19 cellular contexts compared by ENCODE assay signal in the genomic region with DNA sequence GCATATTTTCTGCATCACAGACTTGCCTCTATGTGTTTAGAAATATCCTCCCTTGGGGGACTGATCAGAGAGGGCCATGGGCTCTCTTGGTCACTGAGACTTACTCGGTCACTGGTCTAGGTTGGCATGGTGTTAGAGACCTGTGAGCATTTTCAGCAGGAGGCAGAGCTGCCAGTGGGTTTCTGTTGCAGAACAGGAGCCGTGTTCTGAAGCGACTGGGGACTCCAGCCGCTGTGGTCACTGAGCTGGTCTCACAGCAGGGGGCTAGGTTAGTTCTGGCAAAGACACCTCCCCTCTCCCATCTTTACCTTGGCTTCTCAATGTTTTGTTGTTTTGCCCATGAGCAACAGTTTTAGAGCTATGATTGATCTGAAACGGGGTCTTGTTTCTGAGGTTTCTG. TPM values are rescaled to one million over a fixed set of nuclear protein-coding genes. Genes with fewer than 3 reads are reported as not detected.
DNase-seq lines count a peak whose midpoint lies in the region; ATAC-seq and TF ChIP-seq lines count a peak whose summit lies in the region.
"Had no signal": no experiment of that assay in that cellular context is flagged by ENCODE, and none has a peak within 500 bp of the region (broad histone marks: within the 10 kb centered on the region; RNA-seq: fewer than 3 reads in every experiment).

No MANE protein-coding gene starts in this region.

- intact Hi-C loops in CD8-positive, alpha-beta T cell (cut with DNase I, micrococcal nuclease): no loop called here
- intact Hi-C loops in activated T-helper 2 cell treated with anti-CD3 and anti-CD28 coated beads, Interferon-gamma antibody, Interleukin-2, Interleukin-4, amounts not matched to agents 10 μg/mL and 5 μg/mL and 100 μg/mL, durations not matched to agents 14 hours and 24 hours and 36 hours (cut with micrococcal nuclease): no loop called here
- intact Hi-C loops in Caco-2 (cut with micrococcal nuclease; ENCODE audit: unreplicated experiment): no loop called here
- intact Hi-C loops in sciatic nerve (cut with DNase I): no loop called here

- peaks cover 27% of the 10 kb centered on the region for H3K36me3 Mint-ChIP-seq in CD8-positive, alpha-beta T cell
- H3K36me3 Mint-ChIP-seq in activated T-helper 2 cell treated with anti-CD3 and anti-CD28 coated beads, Interferon-gamma antibody, Interleukin-2, Interleukin-4, amounts not matched to agents 10 μg/mL and 5 μg/mL and 100 μg/mL, durations not matched to agents 14 hours and 24 hours and 36 hours (ENCODE audit: low read depth): peaks cover 34% of the 10 kb centered on the region
- H3K36me3 Mint-ChIP-seq in Caco-2 (ENCODE audit: insufficient read depth, unreplicated experiment): peaks cover 31% of the 10 kb centered on the region
- H3K36me3 Mint-ChIP-seq in stimulated activated memory B cell treated with anti-CD40 and anti-IgM and Interleukin-4, amounts not matched to agents 10 μg/mL and 1 μg/mL and 100 μg/mL, for 72 hours: peaks cover 33% of the 10 kb centered on the region

- no peak for TF ChIP-seq CTCF in CD8-positive, alpha-beta T cell (IDR thresholded peaks at IDR 0.05)
- TF ChIP-seq CTCF in Caco-2 (IDR thresholded peaks at IDR 0.05; ENCODE audit: insufficient read depth in 1 of 2, low read depth in 1 of 2, low read length in 1 of 2, severe bottlenecking in 1 of 2, unreplicated experiment in 1 of 2): no peak

- H3K27ac ChIP-seq in BLaER1 treated with 17β-estradiol and CSF1 and Interleukin-3, amounts not matched to agents 10 nM and 100 nM: peak overlapping the region in 10 of 11 experiments; percentile 7 to 76 (median 52); a peak in 17 of 22 replicates
- H3K27ac ChIP-seq in CD8-positive, alpha-beta T cell (ENCODE audit: low read depth, low read length): peak overlapping the region; percentile 11
- H3K27ac ChIP-seq: lower lobe of right lung, right atrium auricular region, thoracic aorta had no signal

- no peak overlapping the region for H3K4me3 ChIP-seq in BLaER1 treated with 17β-estradiol and CSF1 and Interleukin-3, amounts not matched to agents 10 nM and 100 nM
- H3K4me3 ChIP-seq in CD8-positive, alpha-beta T cell (ENCODE audit: low read depth, low read length): no peak overlapping the region
- no peak overlapping the region for H3K4me3 ChIP-seq in Caco-2 (ENCODE audit: low read depth, low read length)
- H3K4me3 ChIP-seq: lower lobe of right lung, right atrium auricular region, thoracic aorta had no signal

- H3K4me1 Mint-ChIP-seq in CD8-positive, alpha-beta T cell (ENCODE audit: low read depth): peaks cover 77% of the 10 kb centered on the region
- peaks cover 60% of the 10 kb centered on the region for H3K4me1 Mint-ChIP-seq in activated T-helper 2 cell treated with anti-CD3 and anti-CD28 coated beads, Interferon-gamma antibody, Interleukin-2, Interleukin-4, amounts not matched to agents 10 μg/mL and 5 μg/mL and 100 μg/mL, durations not matched to agents 14 hours and 24 hours and 36 hours (ENCODE audit: low read depth)
- peaks cover 6% of the 10 kb centered on the region for H3K4me1 Mint-ChIP-seq in Caco-2 (ENCODE audit: low read depth, unreplicated experiment)
- H3K4me1 Mint-ChIP-seq in stimulated activated memory B cell treated with anti-CD40 and anti-IgM and Interleukin-4, amounts not matched to agents 10 μg/mL and 1 μg/mL and 100 μg/mL, for 72 hours: peaks cover 51% of the 10 kb centered on the region

- no peaks in the 10 kb centered on the region for H3K27me3 ChIP-seq in BLaER1 treated with 17β-estradiol and CSF1 and Interleukin-3, amounts not matched to agents 10 nM and 100 nM
- H3K27me3 ChIP-seq in CD8-positive, alpha-beta T cell (ENCODE audit: insufficient read depth, low read length): no peaks in the 10 kb centered on the region
- no peaks in the 10 kb centered on the region for H3K27me3 ChIP-seq in Caco-2 (replicated peaks; ENCODE audit: control insufficient read depth, insufficient read depth, low read length)
- H3K27me3 ChIP-seq: right atrium auricular region had no signal

- peak overlapping the region; percentile 63 to 91 (median 82) for H3K4me2 ChIP-seq in BLaER1 treated with 17β-estradiol and CSF1 and Interleukin-3, amounts not matched to agents 10 nM and 100 nM

- no peak for ATAC-seq in CD8-positive, alpha-beta T cell
- ATAC-seq in stimulated activated memory B cell treated with anti-CD40 and anti-IgM and Interleukin-4, amounts not matched to agents 10 μg/mL and 1 μg/mL and 100 μg/mL, for 72 hours: no peak
- ATAC-seq in sciatic nerve: no peak
- ATAC-seq: lower lobe of right lung had no signal

- no peaks in the 10 kb centered on the region for H3K9me3 Mint-ChIP-seq in CD8-positive, alpha-beta T cell
- H3K9me3 Mint-ChIP-seq in activated T-helper 2 cell treated with anti-CD3 and anti-CD28 coated beads, Interferon-gamma antibody, Interleukin-2, Interleukin-4, amounts not matched to agents 10 μg/mL and 5 μg/mL and 100 μg/mL, durations not matched to agents 14 hours and 24 hours and 36 hours: no peaks in the 10 kb centered on the region
- H3K9me3 Mint-ChIP-seq in Caco-2 (ENCODE audit: unreplicated experiment): no peaks in the 10 kb centered on the region
- H3K9me3 Mint-ChIP-seq in stimulated activated memory B cell treated with anti-CD40 and anti-IgM and Interleukin-4, amounts not matched to agents 10 μg/mL and 1 μg/mL and 100 μg/mL, for 72 hours: no peaks in the 10 kb centered on the region

- peak overlapping the region; percentile 26 for H3K4me3 Mint-ChIP-seq in CD8-positive, alpha-beta T cell
- H3K4me3 Mint-ChIP-seq in activated T-helper 2 cell treated with anti-CD3 and anti-CD28 coated beads, Interferon-gamma antibody, Interleukin-2, Interleukin-4, amounts not matched to agents 10 μg/mL and 5 μg/mL and 100 μg/mL, durations not matched to agents 14 hours and 24 hours and 36 hours (ENCODE audit: low read depth): no peak overlapping the region
- no peak overlapping the region for H3K4me3 Mint-ChIP-seq in Caco-2 (ENCODE audit: unreplicated experiment)
- H3K4me3 Mint-ChIP-seq in stimulated activated memory B cell treated with anti-CD40 and anti-IgM and Interleukin-4, amounts not matched to agents 10 μg/mL and 1 μg/mL and 100 μg/mL, for 72 hours: no peak overlapping the region
- H3K4me3 Mint-ChIP-seq: B cell had no signal

- no peaks in the 10 kb centered on the region for H3K9me3 ChIP-seq in BLaER1 treated with 17β-estradiol and CSF1 and Interleukin-3, amounts not matched to agents 10 nM and 100 nM (replicated peaks in 1 of 11)
- no peaks in the 10 kb centered on the region for H3K9me3 ChIP-seq in CD8-positive, alpha-beta T cell (ENCODE audit: low read length)
- H3K9me3 ChIP-seq in Caco-2: no peaks in the 10 kb centered on the region
- H3K9me3 ChIP-seq: lower lobe of right lung, right atrium auricular region, thoracic aorta had no signal

- H3K36me3 ChIP-seq in BLaER1 treated with 17β-estradiol and CSF1 and Interleukin-3, amounts not matched to agents 10 nM and 100 nM: peaks cover 6 to 31% (median 17%) of the 10 kb centered on the region in 11 experiments; a peak in 18 of 22 replicates
- peaks cover 6% of the 10 kb centered on the region for H3K36me3 ChIP-seq in CD8-positive, alpha-beta T cell (ENCODE audit: insufficient read depth, low read length)
- H3K36me3 ChIP-seq in Caco-2 (ENCODE audit: control insufficient read depth, insufficient read depth, low read length): peaks cover 2% of the 10 kb centered on the region; the same call in 1 of the 2 replicates
- H3K36me3 ChIP-seq: right atrium auricular region had no signal

- CTCF ChIA-PET in CD8-positive, alpha-beta T cell (lab: Charles Lee): interaction anchor here (0.7 to 2.8 kb wide), 6 partner anchors 9 to 354 kb away, joined by 3 to 8 read pairs (median 4); no protein-coding TSS in a partner anchor
- CTCF ChIA-PET in Caco-2 (lab: Charles Lee): no interaction called here

- peaks cover 67 to 88% (median 78%) of the 10 kb centered on the region in 10 experiments for H3K4me1 ChIP-seq in BLaER1 treated with 17β-estradiol and CSF1 and Interleukin-3, amounts not matched to agents 10 nM and 100 nM
- peaks cover 48% of the 10 kb centered on the region for H3K4me1 ChIP-seq in CD8-positive, alpha-beta T cell (ENCODE audit: insufficient read depth, low read length)
- no peaks in the 10 kb centered on the region for H3K4me1 ChIP-seq in Caco-2

- no TSS peak for BruUV-seq in Caco-2 (replicated peaks; lab: Mats Ljungman, UMichigan)

- peak overlapping the region; percentile 92 for H3K27ac Mint-ChIP-seq in CD8-positive, alpha-beta T cell
- peak overlapping the region; percentile 91 for H3K27ac Mint-ChIP-seq in activated T-helper 2 cell treated with anti-CD3 and anti-CD28 coated beads, Interferon-gamma antibody, Interleukin-2, Interleukin-4, amounts not matched to agents 10 μg/mL and 5 μg/mL and 100 μg/mL, durations not matched to agents 14 hours and 24 hours and 36 hours
- no peak overlapping the region for H3K27ac Mint-ChIP-seq in Caco-2 (ENCODE audit: unreplicated experiment)
- no peak overlapping the region for H3K27ac Mint-ChIP-seq in stimulated activated memory B cell treated with anti-CD40 and anti-IgM and Interleukin-4, amounts not matched to agents 10 μg/mL and 1 μg/mL and 100 μg/mL, for 72 hours
- H3K27ac Mint-ChIP-seq: B cell had no signal

- DNase-seq in CD8-positive, alpha-beta T cell: no peak
- no peak for DNase-seq in activated T-helper 2 cell treated with anti-CD3 and anti-CD28 coated beads, Interferon-gamma antibody, Interleukin-2, Interleukin-4, amounts not matched to agents 10 μg/mL and 5 μg/mL and 100 μg/mL, durations not matched to agents 14 hours and 24 hours and 36 hours (ENCODE audit: low spot score)
- DNase-seq in islet precursor cell (peak; percentile 31), Caco-2 (no peak), D341Med (ENCODE audit: low spot score) (no peak), sciatic nerve (ENCODE audit: low spot score) (no peak)
- DNase-seq: activated naive CD4-positive, alpha-beta T cell; DMS79 treated with DMSO at 0.1 percent for 48 hours; foreskin fibroblast; KG1; lower lobe of right lung; NCI-H2171 treated with DMSO at 0.1 percent for 48 hours; RPMI8226; stimulated activated CD4-positive, alpha-beta T cell treated with anti-CD3 and anti-CD28 coated beads, Interleukin-1b, Interleukin-23, amount 100 ng/mL, for 48 hours had no signal

- peak overlapping the region in 9 of 11 experiments; percentile 1 to 63 (median 51); a peak in 15 of 22 replicates for H3K9ac ChIP-seq in BLaER1 treated with 17β-estradiol and CSF1 and Interleukin-3, amounts not matched to agents 10 nM and 100 nM

- POLR2A ChIA-PET in CD8-positive, alpha-beta T cell (lab: Charles Lee): interaction anchor here (1.0 to 1.9 kb wide), 4 partner anchors 10 to 85 kb away, joined by 3 to 7 read pairs (median 4); no protein-coding TSS in a partner anchor
- POLR2A ChIA-PET in Caco-2 (lab: Charles Lee): no interaction called here

- no peaks in the 10 kb centered on the region for H3K27me3 Mint-ChIP-seq in CD8-positive, alpha-beta T cell (ENCODE audit: low read depth)
- no peaks in the 10 kb centered on the region for H3K27me3 Mint-ChIP-seq in activated T-helper 2 cell treated with anti-CD3 and anti-CD28 coated beads, Interferon-gamma antibody, Interleukin-2, Interleukin-4, amounts not matched to agents 10 μg/mL and 5 μg/mL and 100 μg/mL, durations not matched to agents 14 hours and 24 hours and 36 hours (ENCODE audit: low read depth)
- no peaks in the 10 kb centered on the region for H3K27me3 Mint-ChIP-seq in Caco-2 (ENCODE audit: insufficient read depth, unreplicated experiment)
- H3K27me3 Mint-ChIP-seq in stimulated activated memory B cell treated with anti-CD40 and anti-IgM and Interleukin-4, amounts not matched to agents 10 μg/mL and 1 μg/mL and 100 μg/mL, for 72 hours: no peaks in the 10 kb centered on the region
- H3K27me3 Mint-ChIP-seq: B cell had no signal

- peaks cover 56 to 100% (median 95%) of the 10 kb centered on the region in 11 experiments; a peak in 21 of 22 replicates for H4K20me1 ChIP-seq in BLaER1 treated with 17β-estradiol and CSF1 and Interleukin-3, amounts not matched to agents 10 nM and 100 nM

RNA-seq across cellular contexts. Expression of a gene that starts 8.7 kb away (rescaled TPM):
- 10 to 100 TPM in 1 of 2 experiments, 1 to 10 TPM in 1; 9.3 to 10.3 TPM for total RNA-seq in CD8-positive, alpha-beta T cell
- total RNA-seq in activated T-helper 2 cell treated with anti-CD3 and anti-CD28 coated beads, Interferon-gamma antibody, Interleukin-2, Interleukin-4, amounts not matched to agents 10 μg/mL and 5 μg/mL and 100 μg/mL, durations not matched to agents 14 hours and 24 hours and 36 hours: 16.3 and 16.9 TPM in 2 replicates
- 25.7 and 26.7 TPM in 2 replicates for total RNA-seq in Caco-2 (2022)
- 18.4 TPM for total RNA-seq in sciatic nerve

Comparison
In these comparisons a context has a peak if more than half of its experiments do, and no peak if none do; other contexts are left out.
1. H3K27ac Mint-ChIP-seq: peak in CD8-positive, alpha-beta T cell (single experiment) and activated T-helper 2 cell treated with anti-CD3 and anti-CD28 coated beads, Interferon-gamma antibody, Interleukin-2, Interleukin-4, amounts not matched to agents 10 μg/mL and 5 μg/mL and 100 μg/mL, durations not matched to agents 14 hours and 24 hours and 36 hours (single experiment); none in Caco-2 (single experiment) and stimulated activated memory B cell treated with anti-CD40 and anti-IgM and Interleukin-4, amounts not matched to agents 10 μg/mL and 1 μg/mL and 100 μg/mL, for 72 hours (single experiment).